ENCODE assay signal across 1 cellular context in genomic region chr14:76901171-76902055, GRCh38.
TF ChIP-seq lines count a peak whose summit lies in the region.

No MANE protein-coding gene starts in this region.

TF ChIP-seq in GM12878, 131 proteins besides CTCF, POLR2A, EP300 and RAD21 (continued from another document):
- TF ChIP-seq CUX1 (IDR thresholded peaks at IDR 0.05; ENCODE audit: insufficient replicate concordance, low read depth, low read length) (no peak), TARDBP (IDR thresholded peaks at IDR 0.05; ENCODE audit: borderline replicate concordance) (no peak)
